In the genomic region with DNA sequence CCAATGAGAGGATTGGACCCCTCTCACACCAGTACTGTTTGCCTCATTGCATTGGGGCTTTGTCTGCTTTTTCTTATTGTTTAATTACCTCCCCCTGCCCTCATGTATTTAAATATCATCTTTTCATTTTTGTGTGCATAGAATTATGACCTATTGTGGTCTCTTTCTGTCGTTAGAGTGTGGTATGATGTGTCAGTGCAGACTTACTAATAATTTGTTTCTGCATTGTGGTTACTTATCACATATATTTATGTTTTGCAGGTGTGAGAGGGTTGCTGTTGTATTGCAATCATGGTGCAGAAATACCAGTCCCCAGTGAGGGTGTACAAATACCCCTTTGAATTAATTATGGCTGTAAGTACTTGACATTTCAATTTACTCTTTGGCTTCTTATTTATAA, we compare ENCODE assay signal across 10 cellular contexts. TPM values are rescaled to one million over a fixed set of nuclear protein-coding genes. Genes with fewer than 3 reads are reported as not detected.
DNase-seq lines count a peak whose midpoint lies in the region; ATAC-seq and TF ChIP-seq lines count a peak whose summit lies in the region.
"Had no signal": no experiment of that assay in that cellular context is flagged by ENCODE, and none has a peak within 500 bp of the region (broad histone marks: within the 10 kb centered on the region; RNA-seq: fewer than 3 reads in every experiment).

No MANE protein-coding gene starts in this region.

- peak overlapping the region in 3 of 4 donors; percentile 6 to 97 (median 25) for H3K27ac ChIP-seq in body of pancreas
- H3K27ac ChIP-seq: ovary had no signal

- intact Hi-C loops in body of pancreas (cut with DNase I): loop anchor here (10.0 kb wide), 1 partner anchor 49 kb away; no protein-coding TSS in a partner anchor
- intact Hi-C loops in natural killer cell (cut with micrococcal nuclease): no loop called here

- H3K4me1 Mint-ChIP-seq in stimulated activated naive CD8-positive, alpha-beta T cell treated with anti-CD3 and anti-CD28 coated beads, Interleukin-15, Interleukin-2, amounts not matched to agents 100 ng/mL and 50 ng/mL, for 24 hours (ENCODE audit: low read depth): peaks cover 68% of the 10 kb centered on the region
- peaks cover 61% of the 10 kb centered on the region in 2 donors for H3K4me1 Mint-ChIP-seq in natural killer cell

- H3K36me3 ChIP-seq in body of pancreas (replicated peaks in 1 of 2; ENCODE audit: insufficient read depth in 1 of 2, low read depth in 2 of 2): no peaks in the 10 kb centered on the region
- H3K36me3 ChIP-seq: ovary had no signal

- TF ChIP-seq POLR2A in body of pancreas (IDR thresholded peaks at IDR 0.05): no peak

- no peak for TF ChIP-seq CTCF in body of pancreas (IDR thresholded peaks at IDR 0.05)
- TF ChIP-seq CTCF in natural killer cell (IDR thresholded peaks at IDR 0.05): no peak
- no peak for TF ChIP-seq CTCF in GM20000 (IDR thresholded peaks at IDR 0.05; ENCODE audit: extremely low read depth, missing control alignments)

- H3K36me3 Mint-ChIP-seq in stimulated activated naive CD8-positive, alpha-beta T cell treated with anti-CD3 and anti-CD28 coated beads, Interleukin-15, Interleukin-2, amounts not matched to agents 100 ng/mL and 50 ng/mL, for 24 hours (ENCODE audit: low read depth): peaks cover 49% of the 10 kb centered on the region
- H3K36me3 Mint-ChIP-seq in natural killer cell: no peaks in the 10 kb centered on the region

- no peak for DNase-seq in stimulated activated naive CD8-positive, alpha-beta T cell treated with anti-CD3 and anti-CD28 coated beads, Interleukin-15, Interleukin-2, amounts not matched to agents 100 U/mL and 50 U/mL, for 24 hours
- no peak for DNase-seq in body of pancreas
- no peak for DNase-seq in natural killer cell
- no peak for DNase-seq in GM20000 (ENCODE audit: low spot score)
- DNase-seq in cortex of kidney (lab: John Stamatoyannopoulos, UW): no peak
- DNase-seq in D341Med (ENCODE audit: low spot score): no peak
- DNase-seq: KG1 had no signal

- H3K4me3 Mint-ChIP-seq in stimulated activated naive CD8-positive, alpha-beta T cell treated with anti-CD3 and anti-CD28 coated beads, Interleukin-15, Interleukin-2, amounts not matched to agents 100 ng/mL and 50 ng/mL, for 24 hours: peak overlapping the region; percentile 38
- H3K4me3 Mint-ChIP-seq in natural killer cell: peak overlapping the region; percentile 15

- H3K27ac Mint-ChIP-seq in stimulated activated naive CD8-positive, alpha-beta T cell treated with anti-CD3 and anti-CD28 coated beads, Interleukin-15, Interleukin-2, amounts not matched to agents 100 ng/mL and 50 ng/mL, for 24 hours: no peak overlapping the region
- H3K27ac Mint-ChIP-seq in natural killer cell: peak overlapping the region; percentile 84 to 86

- WGBS in body of pancreas, 2 donors: 44% methylated on average over 1 of the region's 1 CpG

- no peak overlapping the region for H3K4me3 ChIP-seq in body of pancreas
- H3K4me3 ChIP-seq: ovary had no signal

- no peak for ATAC-seq in stimulated activated naive CD8-positive, alpha-beta T cell treated with anti-CD3 and anti-CD28 coated beads, Interleukin-15, Interleukin-2, amounts not matched to agents 100 U/mL and 50 U/mL, for 24 hours
- ATAC-seq in body of pancreas (no peak), natural killer cell (no peak), HG02885 (IDR thresholded peaks at IDR 0.05; ENCODE audit: poor library complexity, unreplicated experiment) (no peak)

- no peaks in the 10 kb centered on the region for H3K9me3 Mint-ChIP-seq in stimulated activated naive CD8-positive, alpha-beta T cell treated with anti-CD3 and anti-CD28 coated beads, Interleukin-15, Interleukin-2, amounts not matched to agents 100 ng/mL and 50 ng/mL, for 24 hours
- H3K9me3 Mint-ChIP-seq in natural killer cell: no peaks in the 10 kb centered on the region

- no peaks in the 10 kb centered on the region for H3K27me3 ChIP-seq in body of pancreas
- H3K27me3 ChIP-seq: ovary had no signal

- H3K4me1 ChIP-seq in body of pancreas: peaks cover 63% of the 10 kb centered on the region

- H3K27me3 Mint-ChIP-seq in stimulated activated naive CD8-positive, alpha-beta T cell treated with anti-CD3 and anti-CD28 coated beads, Interleukin-15, Interleukin-2, amounts not matched to agents 100 ng/mL and 50 ng/mL, for 24 hours: no peaks in the 10 kb centered on the region
- no peaks in the 10 kb centered on the region for H3K27me3 Mint-ChIP-seq in natural killer cell (ENCODE audit: low read depth in 2 of 2)

- H3K9me3 ChIP-seq in body of pancreas: no peaks in the 10 kb centered on the region
- H3K9me3 ChIP-seq: ovary had no signal

RNA-seq across cellular contexts. Expression of a gene that starts 2.5 kb away (rescaled TPM):
- total RNA-seq in body of pancreas (10 to 100 TPM; 22.1 to 36.8 TPM), natural killer cell (100 to 1,000 TPM; 129 to 160 (median 129) TPM)
